13 cellular contexts compared by ENCODE assay signal in genomic region chr15:66400351-66400774, GRCh38. TPM values are rescaled to one million over a fixed set of nuclear protein-coding genes. Genes with fewer than 3 reads are reported as not detected.
A peak's percentile ranks its signal among the peaks of the same experiment; 100 is the strongest.
DNase-seq lines count a peak whose midpoint lies in the region; ATAC-seq, FAIRE-seq and TF ChIP-seq lines count a peak whose summit lies in the region.
"Had no signal": no experiment of that assay in that cellular context is flagged by ENCODE, and none has a peak within 500 bp of the region (broad histone marks: within the 10 kb centered on the region; RNA-seq: fewer than 3 reads in every experiment).

No MANE protein-coding gene starts in this region.

- FAIRE-seq in GM12892 (lab: Jason Lieb, UNC), result no peak

- TF ChIP-seq POLR2A in stomach (IDR thresholded peaks at IDR 0.05) (no peak), GM12892 (IDR thresholded peaks at IDR 0.05; ENCODE audit: low read depth, low read length) (no peak)

- peaks cover 49% of the 10 kb centered on the region for H3K36me3 ChIP-seq in RWPE2 (ENCODE audit: low read depth)
- H3K36me3 ChIP-seq in stomach, result peaks cover 0 to 22% (median 16%) of the 10 kb centered on the region in 4 donors
- H3K36me3 ChIP-seq: transverse colon had no signal

- intact Hi-C loops in stomach (cut with DNase I; ENCODE audit: low total_unique reads), result no loop called here

- TF ChIP-seq CTCF in AG04450 (IDR thresholded peaks at IDR 0.05; ENCODE audit: low read depth, low read length) (no peak), RWPE2 (IDR thresholded peaks at IDR 0.05; ENCODE audit: poor library complexity, severe bottlenecking) (no peak), fibroblast of mammary gland (conservative IDR thresholded peaks at IDR 0.05; ENCODE audit: control insufficient read depth, insufficient read depth, low read depth, low read length) (no peak), stomach (IDR thresholded peaks at IDR 0.05) (no peak), coronary artery (IDR thresholded peaks at IDR 0.05) (no peak)

- H3K4me1 ChIP-seq in RWPE2 (ENCODE audit: insufficient read depth, poor library complexity, severe bottlenecking), result peaks cover 34% of the 10 kb centered on the region
- peaks cover 0 to 55% (median 17%) of the 10 kb centered on the region in 4 donors for H3K4me1 ChIP-seq in stomach

- DNase-seq in AG04450 (ENCODE audit: low read depth, low spot score), result no peak
- peak; percentile 15 for DNase-seq in GM03348 (ENCODE audit: low spot score)
- no peak for DNase-seq in RWPE2 (ENCODE audit: low spot score)
- peak; percentile 64 for DNase-seq in fibroblast of mammary gland (ENCODE audit: low read depth)
- no peak for DNase-seq in stomach
- no peak for DNase-seq in NCI-H226
- no peak for DNase-seq in GM12892 (ENCODE audit: insufficient read length)
- DNase-seq in coronary artery (ENCODE audit: low spot score), result no peak
- DNase-seq: activated T-cell treated with anti-CD3 and anti-CD28 coated beads, Interleukin-2, amount 50 U/mL, for 4 hours; CD8-positive, alpha-beta memory T cell; NCI-H1417; transverse colon had no signal

- peak overlapping the region; percentile 34 for H3K27ac ChIP-seq in AG04450 (ENCODE audit: low read depth, low read length)
- H3K27ac ChIP-seq in RWPE2 (ENCODE audit: poor library complexity, severe bottlenecking), result peak overlapping the region; percentile 55
- H3K27ac ChIP-seq in stomach, result no peak overlapping the region
- H3K27ac ChIP-seq in coronary artery, result no peak overlapping the region
- H3K27ac ChIP-seq: transverse colon had no signal

- ATAC-seq in RWPE2 (ENCODE audit: low read depth), result peak; percentile 69

- H3K9me3 ChIP-seq in AG04450 (ENCODE audit: control insufficient read depth, insufficient read depth, low read length) (no peaks in the 10 kb centered on the region), RWPE2 (ENCODE audit: severe bottlenecking) (no peaks in the 10 kb centered on the region), stomach (no peaks in the 10 kb centered on the region)
- H3K9me3 ChIP-seq: transverse colon had no signal

- H3K27me3 ChIP-seq in AG04450 (ENCODE audit: control insufficient read depth, insufficient read depth, low read length) (no peaks in the 10 kb centered on the region), RWPE2 (ENCODE audit: insufficient read depth, poor library complexity, severe bottlenecking) (no peaks in the 10 kb centered on the region), stomach (no peaks in the 10 kb centered on the region)
- H3K27me3 ChIP-seq: transverse colon had no signal

- POLR2A ChIA-PET in AG04450 (lab: Yijun Ruan, JAX), result no interaction called here

- CTCF ChIA-PET in AG04450 (lab: Charles Lee), result interaction anchor here (1.1 kb wide), 1 partner anchor 97 kb away, joined by 4 read pairs; the partner anchor contains the start of gene SNAPC5

- TF ChIP-seq EP300 in stomach (IDR thresholded peaks at IDR 0.05), result no peak

- WGBS in stomach, 5 donors, result 80 to 90% (median 89%) methylated on average over 3 of the region's 3 CpGs

- H3K4me3 ChIP-seq in AG04450 (ENCODE audit: low read depth, low read length) (no peak overlapping the region), RWPE2 (ENCODE audit: severe bottlenecking) (no peak overlapping the region), fibroblast of mammary gland (ENCODE audit: control insufficient read depth, low read depth, low read length) (no peak overlapping the region), stomach (no peak overlapping the region), coronary artery (no peak overlapping the region)
- H3K4me3 ChIP-seq: lung, transverse colon had no signal

RNA-seq across cellular contexts. Expression of gene MAP2K1, which starts 13.7 kb away (rescaled TPM):
- 18.4 and 18.8 TPM in 2 replicates for polyA plus RNA-seq in AG04450 (2011; rRNA removed)
- polyA minus RNA-seq in AG04450 (2011; rRNA and poly(A)+ RNA removed), result 11.9 and 13.5 TPM in 2 replicates
- 100 to 1,000 TPM in 1 of 5 donors, 10 to 100 TPM in 4; 21.9 to 123 (median 35.0) TPM for total RNA-seq in stomach
- polyA plus RNA-seq in stomach, result 10 to 100 TPM; 20.1 to 24.6 (median 23.9) TPM
- polyA plus RNA-seq in GM12892 (2012; ENCODE audit: missing spikeins), result 75.2 TPM

RNA-seq across cellular contexts. Expression of gene TIPIN, which starts 43.9 kb away (rescaled TPM):
- 7.5 and 10.4 TPM in 2 replicates for polyA plus RNA-seq in AG04450 (2011; rRNA removed)
- 4.1 and 6.3 TPM in 2 replicates for polyA minus RNA-seq in AG04450 (2011; rRNA and poly(A)+ RNA removed)
- total RNA-seq in stomach, result 10 to 100 TPM in 1 of 5 donors, 1 to 10 TPM in 3, not detected in 1; 2.3 to 13.8 (median 8.4) TPM
- polyA plus RNA-seq in stomach, result 1 to 10 TPM; 2.7 to 3.1 (median 2.9) TPM
- polyA plus RNA-seq in GM12892 (2012; ENCODE audit: missing spikeins), result 34.1 TPM

Comparison
In these comparisons a context has a peak if more than half of its experiments do, and no peak if none do; other contexts are left out.
1. DNase-seq: peak in GM03348 (single experiment) and fibroblast of mammary gland (single experiment); none in AG04450 (single experiment), RWPE2 (single experiment), stomach (single experiment), NCI-H226 (single experiment), GM12892 (single experiment) and coronary artery (single experiment).
2. H3K27ac ChIP-seq: peak in AG04450 (single experiment) and RWPE2 (single experiment); none in stomach (0 of 5) and coronary artery (0 of 2).